In the genomic region with DNA sequence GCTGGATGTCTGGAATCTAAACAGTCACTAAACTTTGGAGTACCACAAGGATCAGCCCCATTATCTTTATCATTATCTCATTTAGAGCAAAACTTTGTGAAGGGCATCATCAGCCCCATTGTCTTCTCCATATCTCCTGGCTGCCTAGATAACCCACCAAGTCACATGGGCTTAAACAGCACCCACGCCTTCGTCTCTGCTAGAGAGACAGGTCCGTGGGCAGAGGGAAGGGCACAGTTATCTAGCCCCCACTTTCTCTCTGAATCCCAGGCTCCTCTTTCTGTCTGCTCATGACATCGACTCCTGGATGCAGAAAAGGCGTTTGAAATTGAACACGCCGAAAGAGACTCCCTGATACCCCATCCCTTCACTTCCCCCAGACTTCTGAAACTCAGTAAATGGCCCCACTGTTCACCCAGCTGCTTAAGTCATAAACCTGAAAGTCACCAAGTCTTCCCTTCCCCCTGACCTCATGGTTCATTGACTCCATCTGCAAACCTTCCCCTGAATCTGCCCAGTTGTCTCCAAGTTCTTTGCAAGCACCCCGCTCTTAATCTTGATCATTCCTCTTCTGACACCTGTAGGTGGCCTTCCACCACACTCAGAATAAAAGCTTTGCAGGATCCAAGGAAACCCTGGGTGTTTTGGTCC, we compare ENCODE assay signal across 11 cellular contexts. TPM values are rescaled to one million over a fixed set of nuclear protein-coding genes. Genes with fewer than 3 reads are reported as not detected.
DNase-seq lines count a peak whose midpoint lies in the region; ATAC-seq and TF ChIP-seq lines count a peak whose summit lies in the region.
"Had no signal": no experiment of that assay in that cellular context is flagged by ENCODE, and none has a peak within 500 bp of the region (broad histone marks: within the 10 kb centered on the region; RNA-seq: fewer than 3 reads in every experiment).

No MANE protein-coding gene starts in this region.

- H3K79me2 ChIP-seq in GM23338 (replicated peaks; ENCODE audit: insufficient read depth): no peaks in the 10 kb centered on the region
- H3K79me2 ChIP-seq in neural progenitor cell (ENCODE audit: low read depth): no peaks in the 10 kb centered on the region

- H3K4me3 Mint-ChIP-seq in GM23338: no peak overlapping the region
- H3K4me3 Mint-ChIP-seq in neural progenitor cell: no peak overlapping the region
- H3K4me3 Mint-ChIP-seq in activated T-helper 1 cell treated with anti-CD3 and anti-CD28 coated beads, Interleukin-12 subunit alpha, Interleukin-12 subunit beta, Interleukin-2, Interleukin-4 antibody, amounts not matched to agents 30 ng/mL and 10 ng/mL and 1 ng/mL, durations not matched to agents 14 hours and 24 hours and 36 hours: no peak overlapping the region

- H3K27me3 ChIP-seq in GM06990 (replicated peaks; ENCODE audit: control insufficient read depth, insufficient read depth, low read length): no peaks in the 10 kb centered on the region
- no peaks in the 10 kb centered on the region for H3K27me3 ChIP-seq in GM23338 (ENCODE audit: insufficient read depth)
- H3K27me3 ChIP-seq in neural progenitor cell: no peaks in the 10 kb centered on the region
- H3K27me3 ChIP-seq: tibial nerve had no signal

- no peak for TF ChIP-seq CTCF in GM06990 (IDR thresholded peaks at IDR 0.05; ENCODE audit: insufficient read depth, low read length, poor library complexity, severe bottlenecking)
- TF ChIP-seq CTCF in GM23338 (conservative IDR thresholded peaks at IDR 0.05; ENCODE audit: low read depth in 2 of 2): no peak; a peak in 1 of 4 replicates
- no peak for TF ChIP-seq CTCF in neural progenitor cell (IDR thresholded peaks at IDR 0.05)

- H3K4me3 ChIP-seq in GM06990 (replicated peaks; ENCODE audit: low read depth, low read length): no peak overlapping the region
- no peak overlapping the region for H3K4me3 ChIP-seq in GM23338
- H3K4me3 ChIP-seq in neural progenitor cell: no peak overlapping the region
- H3K4me3 ChIP-seq: tibial nerve had no signal

- H3K4me2 ChIP-seq in GM23338 (no peak overlapping the region), neural progenitor cell (no peak overlapping the region)

- H2AFZ ChIP-seq in GM23338 (0 out of 2 replicates have a peak overlapping the region, but pooled peaks have one; percentile 38), neural progenitor cell (replicated peaks) (no peak overlapping the region)

- no peaks in the 10 kb centered on the region for H4K20me1 ChIP-seq in GM23338 (replicated peaks; ENCODE audit: insufficient read depth)
- H4K20me1 ChIP-seq in neural progenitor cell (ENCODE audit: low read depth): no peaks in the 10 kb centered on the region

- H3K9me3 ChIP-seq in neural progenitor cell (ENCODE audit: low read depth): no peaks in the 10 kb centered on the region
- H3K9me3 ChIP-seq: tibial nerve had no signal

- H3K4me1 Mint-ChIP-seq in GM23338 (no peaks in the 10 kb centered on the region), neural progenitor cell (peaks cover 14% of the 10 kb centered on the region)
- H3K4me1 Mint-ChIP-seq in activated T-helper 1 cell treated with anti-CD3 and anti-CD28 coated beads, Interleukin-12 subunit alpha, Interleukin-12 subunit beta, Interleukin-2, Interleukin-4 antibody, amounts not matched to agents 30 ng/mL and 10 ng/mL and 1 ng/mL, durations not matched to agents 14 hours and 24 hours and 36 hours (ENCODE audit: low read depth): no peaks in the 10 kb centered on the region

- no peaks in the 10 kb centered on the region for H3K36me3 ChIP-seq in GM06990 (ENCODE audit: control insufficient read depth, insufficient read depth, low read length)
- H3K36me3 ChIP-seq in GM23338 (ENCODE audit: insufficient read depth): no peaks in the 10 kb centered on the region
- H3K36me3 ChIP-seq in neural progenitor cell: no peaks in the 10 kb centered on the region
- H3K36me3 ChIP-seq: tibial nerve had no signal

- ATAC-seq in GM18909 (IDR thresholded peaks at IDR 0.05; ENCODE audit: poor library complexity, unreplicated experiment) (peak; percentile 83), GM23338 (no peak), HG03469 (IDR thresholded peaks at IDR 0.05; ENCODE audit: unreplicated experiment) (peak; percentile 71), GM21381 (IDR thresholded peaks at IDR 0.05; ENCODE audit: unreplicated experiment) (no peak)

- H3K9me3 Mint-ChIP-seq in GM23338 (no peaks in the 10 kb centered on the region), neural progenitor cell (peaks cover 5% of the 10 kb centered on the region)
- H3K9me3 Mint-ChIP-seq in activated T-helper 1 cell treated with anti-CD3 and anti-CD28 coated beads, Interleukin-12 subunit alpha, Interleukin-12 subunit beta, Interleukin-2, Interleukin-4 antibody, amounts not matched to agents 30 ng/mL and 10 ng/mL and 1 ng/mL, durations not matched to agents 14 hours and 24 hours and 36 hours: no peaks in the 10 kb centered on the region

- intact Hi-C loops in activated T-helper 1 cell treated with anti-CD3 and anti-CD28 coated beads, Interleukin-12 subunit alpha, Interleukin-12 subunit beta, Interleukin-2, Interleukin-4 antibody, amounts not matched to agents 30 ng/mL and 10 ng/mL and 1 ng/mL, durations not matched to agents 14 hours and 24 hours and 36 hours (cut with micrococcal nuclease): no loop called here

- H3K9ac ChIP-seq in neural progenitor cell: no peak overlapping the region

- peaks cover 2% of the 10 kb centered on the region for H3K27me3 Mint-ChIP-seq in GM23338 (ENCODE audit: insufficient read depth, low read depth, poor library complexity)
- H3K27me3 Mint-ChIP-seq in neural progenitor cell (ENCODE audit: insufficient read depth, low read depth): peaks cover 6% of the 10 kb centered on the region
- H3K27me3 Mint-ChIP-seq in activated T-helper 1 cell treated with anti-CD3 and anti-CD28 coated beads, Interleukin-12 subunit alpha, Interleukin-12 subunit beta, Interleukin-2, Interleukin-4 antibody, amounts not matched to agents 30 ng/mL and 10 ng/mL and 1 ng/mL, durations not matched to agents 14 hours and 24 hours and 36 hours (ENCODE audit: insufficient read depth): peaks cover 12% of the 10 kb centered on the region

- H3K9me2 ChIP-seq in GM23338 (ENCODE audit: insufficient read depth): no peaks in the 10 kb centered on the region; the same call in 1 of the 2 replicates

- no peaks in the 10 kb centered on the region for H3K36me3 Mint-ChIP-seq in GM23338 (ENCODE audit: low read depth)
- H3K36me3 Mint-ChIP-seq in neural progenitor cell: peaks cover 2% of the 10 kb centered on the region
- H3K36me3 Mint-ChIP-seq in activated T-helper 1 cell treated with anti-CD3 and anti-CD28 coated beads, Interleukin-12 subunit alpha, Interleukin-12 subunit beta, Interleukin-2, Interleukin-4 antibody, amounts not matched to agents 30 ng/mL and 10 ng/mL and 1 ng/mL, durations not matched to agents 14 hours and 24 hours and 36 hours (ENCODE audit: low read depth): no peaks in the 10 kb centered on the region

- H3F3A ChIP-seq in GM23338 (replicated peaks; ENCODE audit: low read depth) (no peaks in the 10 kb centered on the region), neural progenitor cell (ENCODE audit: low read depth) (peaks cover 7% of the 10 kb centered on the region)

- no peak overlapping the region for H3K27ac ChIP-seq in GM23338 (ENCODE audit: low read depth)
- H3K27ac ChIP-seq in neural progenitor cell: no peak overlapping the region

- H3K27ac Mint-ChIP-seq in GM23338: no peak overlapping the region
- no peak overlapping the region for H3K27ac Mint-ChIP-seq in neural progenitor cell
- H3K27ac Mint-ChIP-seq in activated T-helper 1 cell treated with anti-CD3 and anti-CD28 coated beads, Interleukin-12 subunit alpha, Interleukin-12 subunit beta, Interleukin-2, Interleukin-4 antibody, amounts not matched to agents 30 ng/mL and 10 ng/mL and 1 ng/mL, durations not matched to agents 14 hours and 24 hours and 36 hours: no peak overlapping the region

- DNase-seq in GM06990 (ENCODE audit: extremely low read depth, insufficient read length) (peak; percentile 66), GM23338 (ENCODE audit: low spot score) (no peak), NK-92 (lab: John Stamatoyannopoulos, UW; ENCODE audit: unreplicated experiment) (no peak), neural progenitor cell (ENCODE audit: low spot score) (no peak)
- no peak for DNase-seq in activated T-helper 1 cell treated with anti-CD3 and anti-CD28 coated beads, Interleukin-12 subunit alpha, Interleukin-12 subunit beta, Interleukin-2, Interleukin-4 antibody, amounts not matched to agents 30 ng/mL and 10 ng/mL and 1 ng/mL, durations not matched to agents 14 hours and 24 hours and 36 hours (ENCODE audit: low spot score)
- DNase-seq: central memory CD4-positive, alpha-beta T cell; kidney had no signal

- no peaks in the 10 kb centered on the region for H3K4me1 ChIP-seq in GM23338 (ENCODE audit: insufficient read depth)
- peaks cover 8% of the 10 kb centered on the region for H3K4me1 ChIP-seq in neural progenitor cell
- H3K4me1 ChIP-seq: tibial nerve had no signal

TF ChIP-seq in GM23338, 12 proteins besides CTCF, POLR2A, EP300 and RAD21 (continues in another document):
- TF ChIP-seq ZNF331 (CRISPR knock-in tag; IDR thresholded peaks at IDR 0.05; ENCODE audit: low read depth): no peak

RNA-seq across cellular contexts. Expression of a gene that starts 20.9 kb away (rescaled TPM):
- total RNA-seq in GM23338 (2014; rRNA removed; shearing (Covaris generic)): 41.7 and 51.4 TPM in 2 replicates
- polyA plus RNA-seq in GM23338 (2016; fragmentation: Nextera tagmentation; extraction: Ambion mirVana): 30.1 and 30.2 TPM in 2 replicates
- 55.3 and 58.7 TPM in 2 replicates for total RNA-seq in neural progenitor cell (ENCODE audit: low replicate concordance)
- 1.7 and 2.5 TPM in 2 replicates for total RNA-seq in activated T-helper 1 cell treated with anti-CD3 and anti-CD28 coated beads, Interleukin-12 subunit alpha, Interleukin-12 subunit beta, Interleukin-2, Interleukin-4 antibody, amounts not matched to agents 30 ng/mL and 10 ng/mL and 1 ng/mL, durations not matched to agents 14 hours and 24 hours and 36 hours

Comparison
In these comparisons a context has a peak if more than half of its experiments do, and no peak if none do; other contexts are left out.
1. ATAC-seq: peak in GM18909 (single experiment) and HG03469 (single experiment); none in GM23338 (single experiment) and GM21381 (single experiment).
2. RNA of a gene that starts 20.9 kb away (total RNA-seq): 55.3 to 58.7 TPM in neural progenitor cell and 41.7 to 51.4 TPM in GM23338; 1.7 to 2.5 TPM in activated T-helper 1 cell treated with anti-CD3 and anti-CD28 coated beads, Interleukin-12 subunit alpha, Interleukin-12 subunit beta, Interleukin-2, Interleukin-4 antibody, amounts not matched to agents 30 ng/mL and 10 ng/mL and 1 ng/mL, durations not matched to agents 14 hours and 24 hours and 36 hours; every median in the first group is over 10 times any median in the second.